ENCODE assay signal across 10 cellular contexts in the genomic region with DNA sequence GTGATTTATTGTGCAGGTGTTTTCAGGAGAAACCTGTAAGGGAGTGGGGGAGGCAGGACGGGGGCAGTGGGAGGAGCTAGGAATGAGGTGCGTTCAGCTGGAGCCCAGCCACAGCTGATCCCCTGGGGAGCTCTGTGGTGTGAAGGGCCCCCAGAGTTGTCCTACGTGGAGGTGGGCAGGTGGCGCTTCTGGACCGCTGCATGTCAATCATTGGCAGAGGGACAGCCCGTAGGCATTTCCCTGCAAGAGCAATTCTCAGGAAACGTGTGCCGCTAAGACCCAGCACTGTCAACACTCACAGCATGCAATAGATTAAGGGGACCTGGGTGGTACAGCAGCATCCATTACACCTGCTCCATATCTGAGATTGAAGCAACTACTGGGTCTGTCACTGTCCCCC. TPM values are rescaled to one million over a fixed set of nuclear protein-coding genes. Genes with fewer than 3 reads are reported as not detected.
A peak's percentile ranks its signal among the peaks of the same experiment; 100 is the strongest.
DNase-seq lines count a peak whose midpoint lies in the region; ATAC-seq and TF ChIP-seq lines count a peak whose summit lies in the region.
"Had no signal": no experiment of that assay in that cellular context is flagged by ENCODE, and none has a peak within 500 bp of the region (broad histone marks: within the 10 kb centered on the region; RNA-seq: fewer than 3 reads in every experiment).

No MANE protein-coding gene starts in this region.

- H3K4me3 Mint-ChIP-seq in activated CD4-positive, alpha-beta memory T cell treated with anti-CD3 and anti-CD28 coated beads, Interleukin-2, amount 10 ng/mL, durations not matched to agents 7 days and 5 days: no peak overlapping the region
- no peak overlapping the region for H3K4me3 Mint-ChIP-seq in progenitor cell of endocrine pancreas (ENCODE audit: low read depth)

- H3K27me3 Mint-ChIP-seq in activated CD4-positive, alpha-beta memory T cell treated with anti-CD3 and anti-CD28 coated beads, Interleukin-2, amount 10 ng/mL, durations not matched to agents 7 days and 5 days: no peaks in the 10 kb centered on the region
- no peaks in the 10 kb centered on the region for H3K27me3 Mint-ChIP-seq in progenitor cell of endocrine pancreas

- no peak for TF ChIP-seq CTCF in progenitor cell of endocrine pancreas (IDR thresholded peaks at IDR 0.05; ENCODE audit: unreplicated experiment)
- no peak for TF ChIP-seq CTCF in A673 (conservative IDR thresholded peaks at IDR 0.05; ENCODE audit: low read depth, low read length)

- BruUV-seq in A673 (replicated peaks; lab: Mats Ljungman, UMichigan): no TSS peak

- no peaks in the 10 kb centered on the region for H3K36me3 ChIP-seq in A673 (ENCODE audit: insufficient read depth, low read length, poor library complexity, severe bottlenecking)

- no peak overlapping the region for H3K27ac ChIP-seq in A673 (ENCODE audit: low read depth, low read length, poor library complexity, severe bottlenecking)
- H3K27ac ChIP-seq: VCaP had no signal

- POLR2A ChIA-PET in activated CD4-positive, alpha-beta memory T cell treated with anti-CD3 and anti-CD28 coated beads, Interleukin-2, amount 10 ng/mL, durations not matched to agents 7 days and 5 days (lab: Charles Lee): interaction anchor here (0.9 to 1.5 kb wide), 3 partner anchors 14 to 247 kb away, joined by 3 to 8 read pairs (median 5); no protein-coding TSS in a partner anchor
- POLR2A ChIA-PET in A673 (lab: Charles Lee; ENCODE audit: low non-redundant PET): no interaction called here

- ATAC-seq in GM19328 (IDR thresholded peaks at IDR 0.05; ENCODE audit: unreplicated experiment) (no peak), GM19035 (IDR thresholded peaks at IDR 0.05; ENCODE audit: unreplicated experiment) (no peak)

- CTCF ChIA-PET in activated CD4-positive, alpha-beta memory T cell treated with anti-CD3 and anti-CD28 coated beads, Interleukin-2, amount 10 ng/mL, durations not matched to agents 7 days and 5 days (lab: Charles Lee): no interaction called here
- CTCF ChIA-PET in A673 (lab: Charles Lee): no interaction called here

- intact Hi-C loops in A673 (cut with micrococcal nuclease; ENCODE audit: unreplicated experiment): no loop called here

- peaks cover 81% of the 10 kb centered on the region for H3K36me3 Mint-ChIP-seq in activated CD4-positive, alpha-beta memory T cell treated with anti-CD3 and anti-CD28 coated beads, Interleukin-2, amount 10 ng/mL, durations not matched to agents 7 days and 5 days (ENCODE audit: low read depth)
- no peaks in the 10 kb centered on the region for H3K36me3 Mint-ChIP-seq in progenitor cell of endocrine pancreas (ENCODE audit: insufficient read depth)

- H3K27me3 ChIP-seq in A673 (replicated peaks; ENCODE audit: insufficient read depth, low read depth, low read length, poor library complexity): no peaks in the 10 kb centered on the region

- no peaks in the 10 kb centered on the region for H3K4me1 ChIP-seq in A673 (ENCODE audit: insufficient read depth, low read length, poor library complexity, severe bottlenecking)

- H3K4me3 ChIP-seq in A673 (ENCODE audit: low read depth, low read length, poor library complexity, severe bottlenecking): no peak overlapping the region

- no peaks in the 10 kb centered on the region for H3K9me3 ChIP-seq in A673 (ENCODE audit: low read depth, low read length, poor library complexity, severe bottlenecking)

- no peaks in the 10 kb centered on the region for H3K9me3 Mint-ChIP-seq in activated CD4-positive, alpha-beta memory T cell treated with anti-CD3 and anti-CD28 coated beads, Interleukin-2, amount 10 ng/mL, durations not matched to agents 7 days and 5 days
- H3K9me3 Mint-ChIP-seq in progenitor cell of endocrine pancreas (ENCODE audit: low read depth): no peaks in the 10 kb centered on the region

- H3K4me1 Mint-ChIP-seq in activated CD4-positive, alpha-beta memory T cell treated with anti-CD3 and anti-CD28 coated beads, Interleukin-2, amount 10 ng/mL, durations not matched to agents 7 days and 5 days: peaks cover 75% of the 10 kb centered on the region
- peaks cover 8% of the 10 kb centered on the region for H3K4me1 Mint-ChIP-seq in progenitor cell of endocrine pancreas (ENCODE audit: low read depth)

- H3K27ac Mint-ChIP-seq in activated CD4-positive, alpha-beta memory T cell treated with anti-CD3 and anti-CD28 coated beads, Interleukin-2, amount 10 ng/mL, durations not matched to agents 7 days and 5 days: peak overlapping the region; percentile 98
- peak overlapping the region; percentile 19 for H3K27ac Mint-ChIP-seq in progenitor cell of endocrine pancreas

- peak; percentile 60 for DNase-seq in NCI-H748 (lab: John Stamatoyannopoulos, UW; ENCODE audit: unreplicated experiment)
- no peak for DNase-seq in NCI-H748 treated with DMSO at 0.1 percent for 48 hours (lab: John Stamatoyannopoulos, UW)
- peak; percentile 83 for DNase-seq in NCI-H1105 (lab: John Stamatoyannopoulos, UW)
- DNase-seq in activated CD4-positive, alpha-beta memory T cell treated with anti-CD3 and anti-CD28 coated beads, Interleukin-2, amount 10 ng/mL, durations not matched to agents 7 days and 5 days: no peak
- DNase-seq in progenitor cell of endocrine pancreas (ENCODE audit: low spot score, unreplicated experiment): no peak
- no peak for DNase-seq in A673 (ENCODE audit: low spot score)
- DNase-seq: aorta had no signal

RNA-seq across cellular contexts. Expression of gene RASSF2, which starts 13.7 kb away (rescaled TPM):
- total RNA-seq in activated CD4-positive, alpha-beta memory T cell treated with anti-CD3 and anti-CD28 coated beads, Interleukin-2, amount 10 ng/mL, durations not matched to agents 7 days and 5 days: 10 to 100 TPM; 69.1 to 70.6 TPM
- 8.0 and 9.3 TPM in 2 replicates for total RNA-seq in progenitor cell of endocrine pancreas
- total RNA-seq in A673 (2021): 2.7 and 3.7 TPM in 2 replicates

Comparison
In these comparisons a context has a peak if more than half of its experiments do, and no peak if none do; other contexts are left out.
1. DNase-seq: peak in NCI-H748 (single experiment) and NCI-H1105 (single experiment); none in NCI-H748 treated with DMSO at 0.1 percent for 48 hours (single experiment), activated CD4-positive, alpha-beta memory T cell treated with anti-CD3 and anti-CD28 coated beads, Interleukin-2, amount 10 ng/mL, durations not matched to agents 7 days and 5 days (single experiment), progenitor cell of endocrine pancreas (single experiment) and A673 (single experiment).